ENCODE assay signal across 1 cellular context in the genomic region with DNA sequence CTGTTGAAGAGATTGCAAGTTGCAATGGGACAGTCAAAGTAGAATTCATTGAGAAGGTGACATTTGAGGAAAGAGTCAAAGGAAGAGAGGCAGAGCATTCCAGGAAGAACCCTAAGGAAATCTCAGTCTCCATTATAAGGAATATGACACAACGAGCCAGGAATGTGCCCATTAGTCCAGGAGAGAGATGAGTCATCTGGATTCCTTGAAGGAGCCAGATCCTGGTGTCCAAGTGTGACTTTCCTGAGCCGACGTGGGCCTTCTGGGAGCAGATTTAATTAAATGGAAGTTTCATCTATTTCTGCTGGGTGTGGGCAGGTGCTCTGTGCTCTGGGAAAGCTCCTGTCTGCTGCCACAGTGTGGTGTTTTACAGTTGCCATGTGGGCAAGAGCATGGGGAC.
TF ChIP-seq lines count a peak whose summit lies in the region.

No MANE protein-coding gene starts in this region.

TF ChIP-seq in HCT116, 20 proteins besides CTCF, POLR2A, EP300 and RAD21 (continued from another document):
- TF ChIP-seq ELF1 (IDR thresholded peaks at IDR 0.05; ENCODE audit: borderline replicate concordance, low read depth) (no peak; the same call in 1 of the 2 replicates), CEBPB (IDR thresholded peaks at IDR 0.05; ENCODE audit: low read depth) (peak; percentile 72), TCF7L2 (IDR thresholded peaks at IDR 0.05; ENCODE audit: borderline replicate concordance, extremely low read depth, insufficient read depth, insufficient read length) (no peak), EGR1 (IDR thresholded peaks at IDR 0.05; ENCODE audit: low read depth) (0 out of 2 replicates have a peak, but pooled peaks have one; percentile 8), ZFX (IDR thresholded peaks at IDR 0.05) (no peak), JUND (IDR thresholded peaks at IDR 0.05) (peak; percentile 99), CBX3 (IDR thresholded peaks at IDR 0.05; ENCODE audit: low read depth) (peak; percentile 96; the same call in 1 of the 2 replicates), SP1 (IDR thresholded peaks at IDR 0.05; ENCODE audit: low read depth) (peak; percentile 93), POLR2AphosphoS5 (IDR thresholded peaks at IDR 0.05; ENCODE audit: low read depth, low read length) (peak; percentile 65), EZH2phosphoT487 (IDR thresholded peaks at IDR 0.05; ENCODE audit: borderline replicate concordance) (no peak), FOSL1 (IDR thresholded peaks at IDR 0.05; ENCODE audit: low read depth) (peak; percentile 98), SRF (IDR thresholded peaks at IDR 0.05; ENCODE audit: low read depth) (peak; percentile 78), YY1 (IDR thresholded peaks at IDR 0.05; ENCODE audit: extremely low read depth, insufficient replicate concordance, low read depth, low read length) (no peak)
- TF ChIP-seq, protein P1, sequence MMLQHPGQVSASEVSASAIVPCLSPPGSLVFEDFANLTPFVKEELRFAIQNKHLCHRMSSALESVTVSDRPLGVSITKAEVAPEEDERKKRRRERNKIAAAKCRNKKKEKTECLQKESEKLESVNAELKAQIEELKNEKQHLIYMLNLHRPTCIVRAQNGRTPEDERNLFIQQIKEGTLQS (IDR thresholded peaks at IDR 0.05) = peak; percentile 89
- TF ChIP-seq, protein P2, sequence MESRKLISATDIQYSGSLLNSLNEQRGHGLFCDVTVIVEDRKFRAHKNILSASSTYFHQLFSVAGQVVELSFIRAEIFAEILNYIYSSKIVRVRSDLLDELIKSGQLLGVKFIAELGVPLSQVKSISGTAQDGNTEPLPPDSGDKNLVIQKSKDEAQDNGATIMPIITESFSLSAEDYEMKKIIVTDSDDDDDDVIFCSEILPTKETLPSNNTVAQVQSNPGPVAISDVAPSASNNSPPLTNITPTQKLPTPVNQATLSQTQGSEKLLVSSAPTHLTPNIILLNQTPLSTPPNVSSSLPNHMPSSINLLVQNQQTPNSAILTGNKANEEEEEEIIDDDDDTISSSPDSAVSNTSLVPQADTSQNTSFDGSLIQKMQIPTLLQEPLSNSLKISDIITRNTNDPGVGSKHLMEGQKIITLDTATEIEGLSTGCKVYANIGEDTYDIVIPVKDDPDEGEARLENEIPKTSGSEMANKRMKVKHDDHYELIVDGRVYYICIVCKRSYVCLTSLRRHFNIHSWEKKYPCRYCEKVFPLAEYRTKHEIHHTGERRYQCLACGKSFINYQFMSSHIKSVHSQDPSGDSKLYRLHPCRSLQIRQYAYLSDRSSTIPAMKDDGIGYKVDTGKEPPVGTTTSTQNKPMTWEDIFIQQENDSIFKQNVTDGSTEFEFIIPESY (IDR thresholded peaks at IDR 0.05; ENCODE audit: extremely low read depth, insufficient replicate concordance, low read length) = no peak
